Comparison of ENCODE assay signal across 1 cellular context in the genomic region with DNA sequence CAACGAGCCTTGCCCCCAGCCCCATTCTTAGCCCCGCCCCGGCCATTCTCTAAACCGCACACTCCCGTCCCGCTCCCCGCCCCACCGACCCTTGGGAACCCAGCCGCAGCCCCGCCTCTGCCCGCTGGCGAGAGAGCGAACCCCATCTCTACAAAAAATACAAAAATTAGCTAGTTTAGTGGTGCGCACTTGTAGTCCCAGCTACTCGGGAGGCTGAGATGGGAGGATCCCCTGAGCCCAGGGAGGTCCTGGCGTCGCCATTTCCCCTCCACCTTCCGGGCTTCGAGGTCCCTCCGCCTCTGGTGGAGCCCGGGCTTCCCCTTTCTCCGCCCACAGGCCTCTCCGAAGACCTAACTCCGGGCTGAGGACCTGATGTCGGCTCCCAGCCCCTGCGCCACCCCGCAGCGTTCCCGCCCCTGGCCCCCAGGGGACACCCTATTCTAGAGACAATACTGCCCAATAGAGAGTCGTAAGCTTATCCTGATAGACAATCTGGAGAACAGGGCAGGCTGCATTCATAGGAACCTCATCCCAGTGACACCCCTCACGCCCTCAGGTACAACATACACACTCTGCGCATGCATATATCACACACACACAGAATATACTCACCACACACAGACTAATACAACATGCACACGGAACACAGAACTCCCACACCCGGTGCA.
TF ChIP-seq lines count a peak whose summit lies in the region.

No MANE protein-coding gene starts in this region.

TF ChIP-seq in K562, 482 proteins besides CTCF, POLR2A, EP300 and RAD21 (continued from another document and continues in another):
- TF ChIP-seq, protein P1, sequence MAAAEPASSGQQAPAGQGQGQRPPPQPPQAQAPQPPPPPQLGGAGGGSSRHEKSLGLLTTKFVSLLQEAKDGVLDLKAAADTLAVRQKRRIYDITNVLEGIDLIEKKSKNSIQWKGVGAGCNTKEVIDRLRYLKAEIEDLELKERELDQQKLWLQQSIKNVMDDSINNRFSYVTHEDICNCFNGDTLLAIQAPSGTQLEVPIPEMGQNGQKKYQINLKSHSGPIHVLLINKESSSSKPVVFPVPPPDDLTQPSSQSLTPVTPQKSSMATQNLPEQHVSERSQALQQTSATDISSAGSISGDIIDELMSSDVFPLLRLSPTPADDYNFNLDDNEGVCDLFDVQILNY (CRISPR knock-in tag; IDR thresholded peaks at IDR 0.05) = no peak
- TF ChIP-seq SMARCE1 (IDR thresholded peaks at IDR 0.05) (no peak), ZNF589 (CRISPR knock-in tag; IDR thresholded peaks at IDR 0.05; ENCODE audit: low read depth) (no peak), MAFG (tag; conservative IDR thresholded peaks at IDR 0.05) (no peak), KLF13 (tag; IDR thresholded peaks at IDR 0.05; ENCODE audit: borderline replicate concordance, low read depth) (0 out of 2 replicates have a peak, but pooled peaks have one; percentile 24), FUS (optimal IDR thresholded peaks at IDR 0.05; ENCODE audit: low read depth, low read length) (no peak), ZNF695 (CRISPR knock-in tag; IDR thresholded peaks at IDR 0.05) (no peak), ZNF551 (CRISPR knock-in tag; IDR thresholded peaks at IDR 0.05) (no peak), ZNF23 (CRISPR knock-in tag; IDR thresholded peaks at IDR 0.05) (no peak), ZKSCAN3 (CRISPR knock-in tag; IDR thresholded peaks at IDR 0.05) (no peak), NR2F6 (CRISPR knock-in tag; IDR thresholded peaks at IDR 0.05) (no peak), NFYB (IDR thresholded peaks at IDR 0.05; ENCODE audit: extremely low read depth, insufficient read length) (no peak), ZNF707 (CRISPR knock-in tag; conservative IDR thresholded peaks at IDR 0.05) (no peak)
- TF ChIP-seq, protein P2, sequence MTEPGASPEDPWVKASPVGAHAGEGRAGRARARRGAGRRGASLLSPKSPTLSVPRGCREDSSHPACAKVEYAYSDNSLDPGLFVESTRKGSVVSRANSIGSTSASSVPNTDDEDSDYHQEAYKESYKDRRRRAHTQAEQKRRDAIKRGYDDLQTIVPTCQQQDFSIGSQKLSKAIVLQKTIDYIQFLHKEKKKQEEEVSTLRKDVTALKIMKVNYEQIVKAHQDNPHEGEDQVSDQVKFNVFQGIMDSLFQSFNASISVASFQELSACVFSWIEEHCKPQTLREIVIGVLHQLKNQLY (CRISPR knock-in tag; conservative IDR thresholded peaks at IDR 0.05) = no peak
- TF ChIP-seq, protein P3, sequence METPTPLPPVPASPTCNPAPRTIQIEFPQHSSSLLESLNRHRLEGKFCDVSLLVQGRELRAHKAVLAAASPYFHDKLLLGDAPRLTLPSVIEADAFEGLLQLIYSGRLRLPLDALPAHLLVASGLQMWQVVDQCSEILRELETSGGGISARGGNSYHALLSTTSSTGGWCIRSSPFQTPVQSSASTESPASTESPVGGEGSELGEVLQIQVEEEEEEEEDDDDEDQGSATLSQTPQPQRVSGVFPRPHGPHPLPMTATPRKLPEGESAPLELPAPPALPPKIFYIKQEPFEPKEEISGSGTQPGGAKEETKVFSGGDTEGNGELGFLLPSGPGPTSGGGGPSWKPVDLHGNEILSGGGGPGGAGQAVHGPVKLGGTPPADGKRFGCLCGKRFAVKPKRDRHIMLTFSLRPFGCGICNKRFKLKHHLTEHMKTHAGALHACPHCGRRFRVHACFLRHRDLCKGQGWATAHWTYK (CRISPR knock-in tag; IDR thresholded peaks at IDR 0.05) = no peak
- TF ChIP-seq, protein P4, sequence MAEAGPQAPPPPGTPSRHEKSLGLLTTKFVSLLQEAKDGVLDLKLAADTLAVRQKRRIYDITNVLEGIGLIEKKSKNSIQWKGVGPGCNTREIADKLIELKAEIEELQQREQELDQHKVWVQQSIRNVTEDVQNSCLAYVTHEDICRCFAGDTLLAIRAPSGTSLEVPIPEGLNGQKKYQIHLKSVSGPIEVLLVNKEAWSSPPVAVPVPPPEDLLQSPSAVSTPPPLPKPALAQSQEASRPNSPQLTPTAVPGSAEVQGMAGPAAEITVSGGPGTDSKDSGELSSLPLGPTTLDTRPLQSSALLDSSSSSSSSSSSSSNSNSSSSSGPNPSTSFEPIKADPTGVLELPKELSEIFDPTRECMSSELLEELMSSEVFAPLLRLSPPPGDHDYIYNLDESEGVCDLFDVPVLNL (CRISPR knock-in tag; IDR thresholded peaks at IDR 0.05; ENCODE audit: low read depth) = no peak
- TF ChIP-seq, protein P5, sequence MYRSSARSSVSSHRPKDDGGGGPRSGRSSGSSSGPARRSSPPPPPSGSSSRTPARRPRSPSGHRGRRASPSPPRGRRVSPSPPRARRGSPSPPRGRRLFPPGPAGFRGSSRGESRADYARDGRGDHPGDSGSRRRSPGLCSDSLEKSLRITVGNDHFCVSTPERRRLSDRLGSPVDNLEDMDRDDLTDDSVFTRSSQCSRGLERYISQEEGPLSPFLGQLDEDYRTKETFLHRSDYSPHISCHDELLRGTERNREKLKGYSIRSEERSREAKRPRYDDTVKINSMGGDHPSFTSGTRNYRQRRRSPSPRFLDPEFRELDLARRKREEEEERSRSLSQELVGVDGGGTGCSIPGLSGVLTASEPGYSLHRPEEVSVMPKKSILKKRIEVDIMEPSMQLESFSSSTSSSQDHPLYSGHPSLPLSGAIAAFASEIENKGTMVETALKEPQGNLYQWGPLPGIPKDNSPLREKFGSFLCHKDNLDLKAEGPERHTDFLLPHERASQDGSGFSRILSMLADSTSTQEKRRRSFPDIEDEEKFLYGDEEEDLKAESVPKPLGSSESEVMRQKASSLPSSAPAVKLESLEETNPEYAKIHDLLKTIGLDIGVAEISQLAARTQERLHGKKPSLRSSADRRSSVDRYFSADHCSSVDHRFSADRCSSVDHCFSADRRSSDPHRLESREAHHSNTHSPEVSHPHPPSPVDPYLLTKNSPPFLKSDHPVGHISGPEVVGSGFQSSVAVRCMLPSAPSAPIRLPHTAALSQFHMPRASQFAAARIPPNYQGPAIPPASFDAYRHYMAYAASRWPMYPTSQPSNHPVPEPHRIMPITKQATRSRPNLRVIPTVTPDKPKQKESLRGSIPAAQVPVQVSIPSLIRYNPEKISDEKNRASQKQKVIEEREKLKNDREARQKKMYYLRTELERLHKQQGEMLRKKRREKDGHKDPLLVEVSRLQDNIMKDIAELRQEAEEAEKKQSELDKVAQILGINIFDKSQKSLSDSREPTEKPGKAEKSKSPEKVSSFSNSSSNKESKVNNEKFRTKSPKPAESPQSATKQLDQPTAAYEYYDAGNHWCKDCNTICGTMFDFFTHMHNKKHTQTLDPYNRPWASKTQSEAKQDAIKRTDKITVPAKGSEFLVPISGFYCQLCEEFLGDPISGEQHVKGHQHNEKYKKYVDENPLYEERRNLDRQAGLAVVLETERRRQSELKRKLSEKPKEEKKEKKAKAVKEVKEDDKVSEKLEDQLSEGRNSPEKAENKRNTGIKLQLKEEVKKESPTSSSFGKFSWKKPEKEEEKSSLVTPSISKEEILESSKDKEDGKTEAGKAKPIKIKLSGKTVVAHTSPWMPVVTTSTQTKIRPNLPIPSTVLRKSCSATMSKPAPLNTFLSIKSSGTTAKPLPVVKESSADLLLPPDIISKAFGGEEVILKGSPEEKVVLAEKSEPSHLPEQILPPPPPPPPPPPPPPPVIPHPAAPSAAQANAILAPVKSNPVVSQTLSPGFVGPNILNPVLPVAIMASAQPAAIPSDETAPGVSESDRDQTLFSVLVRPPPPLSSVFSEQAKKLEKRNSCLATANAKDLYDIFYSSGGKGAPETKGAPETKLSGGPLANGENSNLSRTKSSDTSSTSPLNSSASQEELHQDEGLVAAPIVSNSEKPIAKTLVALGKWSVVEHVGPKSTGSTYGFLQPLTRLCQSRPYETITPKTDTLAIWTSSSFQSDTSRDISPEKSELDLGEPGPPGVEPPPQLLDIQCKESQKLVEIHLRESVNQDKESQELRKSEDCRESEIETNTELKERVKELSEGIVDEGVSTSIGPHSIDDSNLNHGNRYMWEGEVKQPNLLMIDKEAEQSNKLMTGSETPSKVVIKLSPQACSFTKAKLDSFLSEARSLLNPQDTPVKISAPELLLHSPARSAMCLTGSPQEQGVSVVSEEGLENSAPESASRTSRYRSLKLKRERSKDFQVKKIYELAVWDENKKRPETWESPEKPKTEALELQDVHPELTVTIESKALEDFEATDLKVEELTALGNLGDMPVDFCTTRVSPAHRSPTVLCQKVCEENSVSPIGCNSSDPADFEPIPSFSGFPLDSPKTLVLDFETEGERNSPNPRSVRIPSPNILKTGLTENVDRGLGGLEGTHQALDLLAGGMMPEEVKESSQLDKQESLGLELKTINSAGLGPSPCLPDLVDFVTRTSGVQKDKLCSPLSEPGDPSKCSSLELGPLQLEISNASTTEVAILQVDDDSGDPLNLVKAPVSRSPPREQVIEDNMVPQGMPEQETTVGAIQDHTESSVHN (IDR thresholded peaks at IDR 0.05; ENCODE audit: borderline replicate concordance in 1 of 2, low read depth in 1 of 2) = no peak
- TF ChIP-seq, protein P6, sequence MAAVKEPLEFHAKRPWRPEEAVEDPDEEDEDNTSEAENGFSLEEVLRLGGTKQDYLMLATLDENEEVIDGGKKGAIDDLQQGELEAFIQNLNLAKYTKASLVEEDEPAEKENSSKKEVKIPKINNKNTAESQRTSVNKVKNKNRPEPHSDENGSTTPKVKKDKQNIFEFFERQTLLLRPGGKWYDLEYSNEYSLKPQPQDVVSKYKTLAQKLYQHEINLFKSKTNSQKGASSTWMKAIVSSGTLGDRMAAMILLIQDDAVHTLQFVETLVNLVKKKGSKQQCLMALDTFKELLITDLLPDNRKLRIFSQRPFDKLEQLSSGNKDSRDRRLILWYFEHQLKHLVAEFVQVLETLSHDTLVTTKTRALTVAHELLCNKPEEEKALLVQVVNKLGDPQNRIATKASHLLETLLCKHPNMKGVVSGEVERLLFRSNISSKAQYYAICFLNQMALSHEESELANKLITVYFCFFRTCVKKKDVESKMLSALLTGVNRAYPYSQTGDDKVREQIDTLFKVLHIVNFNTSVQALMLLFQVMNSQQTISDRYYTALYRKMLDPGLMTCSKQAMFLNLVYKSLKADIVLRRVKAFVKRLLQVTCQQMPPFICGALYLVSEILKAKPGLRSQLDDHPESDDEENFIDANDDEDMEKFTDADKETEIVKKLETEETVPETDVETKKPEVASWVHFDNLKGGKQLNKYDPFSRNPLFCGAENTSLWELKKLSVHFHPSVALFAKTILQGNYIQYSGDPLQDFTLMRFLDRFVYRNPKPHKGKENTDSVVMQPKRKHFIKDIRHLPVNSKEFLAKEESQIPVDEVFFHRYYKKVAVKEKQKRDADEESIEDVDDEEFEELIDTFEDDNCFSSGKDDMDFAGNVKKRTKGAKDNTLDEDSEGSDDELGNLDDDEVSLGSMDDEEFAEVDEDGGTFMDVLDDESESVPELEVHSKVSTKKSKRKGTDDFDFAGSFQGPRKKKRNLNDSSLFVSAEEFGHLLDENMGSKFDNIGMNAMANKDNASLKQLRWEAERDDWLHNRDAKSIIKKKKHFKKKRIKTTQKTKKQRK (IDR thresholded peaks at IDR 0.05; ENCODE audit: borderline replicate concordance, low read depth, low read length) = no peak
- TF ChIP-seq, protein P7, sequence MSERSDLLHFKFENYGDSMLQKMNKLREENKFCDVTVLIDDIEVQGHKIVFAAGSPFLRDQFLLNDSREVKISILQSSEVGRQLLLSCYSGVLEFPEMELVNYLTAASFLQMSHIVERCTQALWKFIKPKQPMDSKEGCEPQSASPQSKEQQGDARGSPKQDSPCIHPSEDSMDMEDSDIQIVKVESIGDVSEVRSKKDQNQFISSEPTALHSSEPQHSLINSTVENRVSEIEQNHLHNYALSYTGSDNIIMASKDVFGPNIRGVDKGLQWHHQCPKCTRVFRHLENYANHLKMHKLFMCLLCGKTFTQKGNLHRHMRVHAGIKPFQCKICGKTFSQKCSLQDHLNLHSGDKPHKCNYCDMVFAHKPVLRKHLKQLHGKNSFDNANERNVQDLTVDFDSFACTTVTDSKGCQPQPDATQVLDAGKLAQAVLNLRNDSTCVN (CRISPR knock-in tag; IDR thresholded peaks at IDR 0.05) = peak; percentile 66; the same call in 1 of the 2 replicates
- TF ChIP-seq, protein P8, sequence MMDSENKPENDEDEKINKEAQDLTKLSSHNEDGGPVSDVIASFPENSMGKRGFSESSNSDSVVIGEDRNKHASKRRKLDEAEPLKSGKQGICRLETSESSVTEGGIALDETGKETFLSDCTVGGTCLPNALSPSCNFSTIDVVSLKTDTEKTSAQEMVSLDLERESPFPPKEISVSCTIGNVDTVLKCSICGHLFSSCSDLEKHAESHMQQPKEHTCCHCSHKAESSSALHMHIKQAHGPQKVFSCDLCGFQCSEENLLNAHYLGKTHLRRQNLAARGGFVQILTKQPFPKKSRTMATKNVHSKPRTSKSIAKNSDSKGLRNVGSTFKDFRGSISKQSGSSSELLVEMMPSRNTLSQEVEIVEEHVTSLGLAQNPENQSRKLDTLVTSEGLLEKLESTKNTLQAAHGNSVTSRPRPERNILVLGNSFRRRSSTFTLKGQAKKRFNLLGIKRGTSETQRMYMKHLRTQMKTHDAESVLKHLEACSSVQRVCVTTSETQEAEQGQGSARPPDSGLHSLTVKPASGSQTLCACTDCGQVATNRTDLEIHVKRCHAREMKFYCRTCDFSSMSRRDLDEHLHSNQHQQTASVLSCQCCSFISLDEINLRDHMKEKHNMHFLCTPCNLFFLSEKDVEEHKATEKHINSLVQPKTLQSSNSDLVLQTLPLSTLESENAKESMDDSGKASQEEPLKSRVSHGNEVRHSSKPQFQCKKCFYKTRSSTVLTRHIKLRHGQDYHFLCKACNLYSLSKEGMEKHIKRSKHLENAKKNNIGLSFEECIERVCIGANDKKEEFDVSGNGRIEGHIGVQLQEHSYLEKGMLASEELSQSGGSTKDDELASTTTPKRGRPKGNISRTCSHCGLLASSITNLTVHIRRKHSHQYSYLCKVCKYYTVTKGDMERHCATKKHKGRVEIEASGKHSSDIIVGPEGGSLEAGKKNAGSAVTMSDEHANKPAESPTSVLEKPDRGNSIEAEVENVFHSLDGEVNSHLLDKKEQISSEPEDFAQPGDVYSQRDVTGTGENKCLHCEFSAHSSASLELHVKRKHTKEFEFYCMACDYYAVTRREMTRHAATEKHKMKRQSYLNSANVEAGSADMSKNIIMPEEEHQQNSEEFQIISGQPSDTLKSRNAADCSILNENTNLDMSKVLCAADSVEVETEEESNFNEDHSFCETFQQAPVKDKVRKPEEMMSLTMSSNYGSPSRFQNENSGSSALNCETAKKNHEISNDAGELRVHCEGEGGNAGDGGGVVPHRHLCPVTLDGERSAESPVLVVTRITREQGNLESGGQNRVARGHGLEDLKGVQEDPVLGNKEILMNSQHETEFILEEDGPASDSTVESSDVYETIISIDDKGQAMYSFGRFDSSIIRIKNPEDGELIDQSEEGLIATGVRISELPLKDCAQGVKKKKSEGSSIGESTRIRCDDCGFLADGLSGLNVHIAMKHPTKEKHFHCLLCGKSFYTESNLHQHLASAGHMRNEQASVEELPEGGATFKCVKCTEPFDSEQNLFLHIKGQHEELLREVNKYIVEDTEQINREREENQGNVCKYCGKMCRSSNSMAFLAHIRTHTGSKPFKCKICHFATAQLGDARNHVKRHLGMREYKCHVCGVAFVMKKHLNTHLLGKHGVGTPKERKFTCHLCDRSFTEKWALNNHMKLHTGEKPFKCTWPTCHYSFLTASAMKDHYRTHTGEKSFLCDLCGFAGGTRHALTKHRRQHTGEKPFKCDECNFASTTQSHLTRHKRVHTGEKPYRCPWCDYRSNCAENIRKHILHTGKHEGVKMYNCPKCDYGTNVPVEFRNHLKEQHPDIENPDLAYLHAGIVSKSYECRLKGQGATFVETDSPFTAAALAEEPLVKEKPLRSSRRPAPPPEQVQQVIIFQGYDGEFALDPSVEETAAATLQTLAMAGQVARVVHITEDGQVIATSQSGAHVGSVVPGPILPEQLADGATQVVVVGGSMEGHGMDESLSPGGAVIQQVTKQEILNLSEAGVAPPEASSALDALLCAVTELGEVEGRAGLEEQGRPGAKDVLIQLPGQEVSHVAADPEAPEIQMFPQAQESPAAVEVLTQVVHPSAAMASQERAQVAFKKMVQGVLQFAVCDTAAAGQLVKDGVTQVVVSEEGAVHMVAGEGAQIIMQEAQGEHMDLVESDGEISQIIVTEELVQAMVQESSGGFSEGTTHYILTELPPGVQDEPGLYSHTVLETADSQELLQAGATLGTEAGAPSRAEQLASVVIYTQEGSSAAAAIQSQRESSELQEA (IDR thresholded peaks at IDR 0.05; ENCODE audit: low read depth) = no peak
